Comparison of ENCODE assay signal across 18 cellular contexts in genomic region chr1:111323231-111323630, GRCh38. TPM values are rescaled to one million over a fixed set of nuclear protein-coding genes. Genes with fewer than 3 reads are reported as not detected.
DNase-seq lines count a peak whose midpoint lies in the region; ATAC-seq and TF ChIP-seq lines count a peak whose summit lies in the region.
"Had no signal": no experiment of that assay in that cellular context is flagged by ENCODE, and none has a peak within 500 bp of the region (broad histone marks: within the 10 kb centered on the region; RNA-seq: fewer than 3 reads in every experiment).

No MANE protein-coding gene starts in this region.

- no peaks in the 10 kb centered on the region for H3K36me3 ChIP-seq in mesendoderm (ENCODE audit: control insufficient read depth, insufficient read depth, low read length)
- H3K36me3 ChIP-seq: BE2C had no signal

- no peak overlapping the region for H3K9ac ChIP-seq in mesendoderm (ENCODE audit: low read length)

- H3K4me3 ChIP-seq in epithelial cell of esophagus (ENCODE audit: low read length) (no peak overlapping the region), mesendoderm (ENCODE audit: low read length) (no peak overlapping the region)
- H3K4me3 ChIP-seq: A549 had no signal

- no peak overlapping the region for H3K56ac ChIP-seq in mesendoderm (ENCODE audit: low read length)

- H4K5ac ChIP-seq in mesendoderm (ENCODE audit: low read length): no peak overlapping the region

- WGBS in mesendoderm (ENCODE audit: extremely low coverage, insufficient coverage, low lambda C conversion rate): no CpG with 5 or more reads among the region's 1 CpG

- peak; percentile 52 for DNase-seq in ELF-1 (ENCODE audit: low read depth, low spot score)
- peak; percentile 13 for DNase-seq in RWPE1 (ENCODE audit: low spot score)
- peak; percentile 71 for DNase-seq in epithelial cell of esophagus (ENCODE audit: low read depth)
- peak; percentile 92 for DNase-seq in mesendoderm
- DNase-seq in mucosa of gallbladder (ENCODE audit: low spot score): no peak
- no peak for DNase-seq in effector CD8-positive, alpha-beta T cell (lab: John Stamatoyannopoulos, UW)
- DNase-seq: BE2C; CD4-positive, alpha-beta memory T cell; DMS153; DMS79 treated with DMSO at 0.1 percent for 48 hours had no signal

- no peaks in the 10 kb centered on the region for H3K79me2 ChIP-seq in mesendoderm (ENCODE audit: control insufficient read depth, insufficient read depth, low read length)

- no peak overlapping the region for H2AK5ac ChIP-seq in mesendoderm (ENCODE audit: low read length)

- no peak overlapping the region for H2BK5ac ChIP-seq in mesendoderm (ENCODE audit: low read length)

- H3K27ac ChIP-seq in RWPE1: no peak overlapping the region
- H3K27ac ChIP-seq in mesendoderm (ENCODE audit: low read depth, low read length): no peak overlapping the region
- H3K27ac ChIP-seq: A549, C4-2B had no signal

- no peak overlapping the region for H2BK120ac ChIP-seq in mesendoderm (ENCODE audit: low read depth, low read length)

- CTCF ChIA-PET in RWPE1 (lab: Yijun Ruan, JAX): no interaction called here

- no peak overlapping the region for H2BK15ac ChIP-seq in mesendoderm (replicated peaks; ENCODE audit: low read depth)

- no peak overlapping the region for H3K18ac ChIP-seq in mesendoderm (ENCODE audit: low read length)

- no peaks in the 10 kb centered on the region for H3K27me3 ChIP-seq in mesendoderm (ENCODE audit: insufficient read depth, low read length, poor library complexity)

- no peaks in the 10 kb centered on the region for H3K4me1 ChIP-seq in mesendoderm (ENCODE audit: control insufficient read depth, low read depth, low read length)
- H3K4me1 ChIP-seq: A549, BE2C had no signal

- ATAC-seq in HG03432 (IDR thresholded peaks at IDR 0.05; ENCODE audit: unreplicated experiment) (no peak), HG02678 (IDR thresholded peaks at IDR 0.05; ENCODE audit: unreplicated experiment) (no peak)
- ATAC-seq: A549, HCT116 had no signal

- no peak overlapping the region for H3K4me2 ChIP-seq in mesendoderm (ENCODE audit: low read length)
- H3K4me2 ChIP-seq: A549 had no signal

- no peaks in the 10 kb centered on the region for H3K79me1 ChIP-seq in mesendoderm (ENCODE audit: low read length)

- TF ChIP-seq CTCF in RWPE1 (conservative IDR thresholded peaks at IDR 0.05; ENCODE audit: low read depth) (no peak), epithelial cell of esophagus (IDR thresholded peaks at IDR 0.05; ENCODE audit: insufficient read depth, low read depth, low read length, missing control alignments) (no peak)

- POLR2A ChIA-PET in RWPE1 (lab: Yijun Ruan, JAX; ENCODE audit: low non-redundant PET): no interaction called here

- no peak overlapping the region for H3K4ac ChIP-seq in mesendoderm (ENCODE audit: low read depth, low read length)

- no peak overlapping the region for H3K23ac ChIP-seq in mesendoderm (ENCODE audit: low read length)

- H4K8ac ChIP-seq in mesendoderm (ENCODE audit: low read depth, low read length): no peak overlapping the region

RNA-seq across cellular contexts. Expression of gene CHIA, which starts 32.6 kb away (rescaled TPM):
- not detected for polyA plus RNA-seq in mesendoderm (2013, experiment 1 of 2)
- polyA plus RNA-seq in mesendoderm (2013, experiment 2 of 2): not detected
- 0.23 TPM for total RNA-seq in mucosa of gallbladder
- total RNA-seq: CD4-positive, alpha-beta memory T cell; H4; HT1080 had no signal
- polyA plus RNA-seq: A549; AG04450; CD4-positive, alpha-beta memory T cell had no signal

Comparison
In these comparisons a context has a peak if more than half of its experiments do, and no peak if none do; other contexts are left out.
1. DNase-seq: peak in ELF-1 (single experiment), RWPE1 (single experiment), epithelial cell of esophagus (single experiment) and mesendoderm (single experiment); none in mucosa of gallbladder (single experiment) and effector CD8-positive, alpha-beta T cell (single experiment).